In the genomic region with DNA sequence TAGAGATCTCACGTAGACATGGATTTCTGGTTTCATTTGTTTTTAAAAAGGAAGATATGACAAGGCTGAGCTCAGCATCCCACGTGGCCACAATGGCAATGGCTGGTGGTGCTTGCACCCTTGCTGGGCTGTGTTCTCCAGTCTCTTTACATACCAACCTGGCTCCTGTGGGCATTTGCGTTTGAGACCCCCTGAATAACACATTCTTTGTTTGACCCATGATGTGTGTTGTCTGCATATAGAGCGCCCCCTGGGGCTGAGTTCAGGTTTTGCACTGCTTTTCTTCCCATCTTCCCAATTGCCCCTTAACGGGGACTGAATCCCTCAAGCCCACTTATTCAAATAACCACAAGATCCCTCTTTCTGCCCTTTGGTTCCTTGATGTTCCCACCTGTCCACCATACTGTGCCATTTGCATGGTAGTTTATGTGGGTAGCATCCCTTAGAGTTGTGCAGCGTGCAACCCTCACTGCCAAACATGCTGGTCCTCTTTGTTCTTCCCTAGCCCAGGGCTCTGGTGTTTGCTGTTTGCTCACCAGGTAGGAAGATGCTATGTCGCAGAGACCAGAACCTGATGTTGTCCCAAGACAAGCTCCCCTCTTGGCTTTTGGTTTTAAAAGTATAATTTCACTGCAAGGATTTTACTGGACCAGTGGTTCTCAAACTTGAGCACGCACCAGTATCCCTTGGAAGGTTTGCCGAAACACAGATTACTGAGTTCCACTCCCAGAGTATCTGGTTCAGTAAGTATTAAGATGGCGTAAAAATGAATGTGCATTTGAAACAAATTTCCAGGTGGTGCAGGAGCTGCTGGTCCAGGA, we compare ENCODE assay signal across 8 cellular contexts. TPM values are rescaled to one million over a fixed set of nuclear protein-coding genes. Genes with fewer than 3 reads are reported as not detected.
DNase-seq lines count a peak whose midpoint lies in the region; ATAC-seq and TF ChIP-seq lines count a peak whose summit lies in the region.

No MANE protein-coding gene starts in this region.

- no peak overlapping the region for H3K4me2 ChIP-seq in hepatocyte

- TF ChIP-seq CTCF in NB4 (IDR thresholded peaks at IDR 0.05; ENCODE audit: low read depth, low read length) (peak; percentile 90), hepatocyte (IDR thresholded peaks at IDR 0.05; ENCODE audit: poor library complexity) (peak; percentile 38), suprapubic skin (IDR thresholded peaks at IDR 0.05) (no peak), uterus (IDR thresholded peaks at IDR 0.05) (no peak)

- H3K4me1 ChIP-seq in hepatocyte (ENCODE audit: insufficient read depth) (peaks cover 5% of the 10 kb centered on the region), suprapubic skin (no peaks in the 10 kb centered on the region), uterus (no peaks in the 10 kb centered on the region)

- ATAC-seq in GM21576 (IDR thresholded peaks at IDR 0.05; ENCODE audit: unreplicated experiment): no peak

- no peaks in the 10 kb centered on the region for H3K9me3 Mint-ChIP-seq in activated T-cell treated with anti-CD3 and anti-CD28 coated beads, Interleukin-2, amount 50 U/mL, for 24 hours

- H3K27me3 Mint-ChIP-seq in activated T-cell treated with anti-CD3 and anti-CD28 coated beads, Interleukin-2, amount 50 U/mL, for 24 hours: no peaks in the 10 kb centered on the region

- no peak overlapping the region for H3K4me3 ChIP-seq in NB4 (ENCODE audit: low read depth, low read length)
- H3K4me3 ChIP-seq in hepatocyte: no peak overlapping the region
- no peak overlapping the region for H3K4me3 ChIP-seq in suprapubic skin
- H3K4me3 ChIP-seq in uterus: no peak overlapping the region

- no peaks in the 10 kb centered on the region for H3K36me3 Mint-ChIP-seq in activated T-cell treated with anti-CD3 and anti-CD28 coated beads, Interleukin-2, amount 50 U/mL, for 24 hours (ENCODE audit: low read depth)

- H3K79me2 ChIP-seq in hepatocyte: no peaks in the 10 kb centered on the region

- H3K36me3 ChIP-seq in hepatocyte (replicated peaks; ENCODE audit: insufficient read depth, low read depth): peaks cover 4% of the 10 kb centered on the region
- no peaks in the 10 kb centered on the region for H3K36me3 ChIP-seq in suprapubic skin
- no peaks in the 10 kb centered on the region for H3K36me3 ChIP-seq in uterus

- intact Hi-C loops in uterus (cut with DNase I; ENCODE audit: low total_unique reads): no loop called here

- no peaks in the 10 kb centered on the region for H4K20me1 ChIP-seq in hepatocyte (ENCODE audit: insufficient read depth, poor library complexity, severe bottlenecking)

- peak; percentile 51 for DNase-seq in ELR (ENCODE audit: low read depth)
- peak; percentile 47 for DNase-seq in NB4 (ENCODE audit: low read depth)
- peak; percentile 55 for DNase-seq in activated T-cell treated with anti-CD3 and anti-CD28 coated beads, Interleukin-2, amount 50 U/mL, for 24 hours
- DNase-seq in hepatocyte (ENCODE audit: low spot score): no peak
- peak; percentile 21 for DNase-seq in stimulated activated CD8-positive, alpha-beta memory T cell treated with anti-CD3 and anti-CD28 coated beads, Interleukin-15, amount 100 ng/mL, for 24 hours (ENCODE audit: low read depth)
- no peak for DNase-seq in suprapubic skin (ENCODE audit: low spot score in 2 of 2)
- no peak for DNase-seq in uterus

- H3K9me3 ChIP-seq in hepatocyte (ENCODE audit: low read depth): no peaks in the 10 kb centered on the region
- H3K9me3 ChIP-seq in suprapubic skin: no peaks in the 10 kb centered on the region
- H3K9me3 ChIP-seq in uterus: peaks cover 0 to 3% of the 10 kb centered on the region in 2 donors

- no peak for TF ChIP-seq EP300 in suprapubic skin (IDR thresholded peaks at IDR 0.05)

- TF ChIP-seq POLR2A in NB4 (IDR thresholded peaks at IDR 0.05; ENCODE audit: extremely low read depth, insufficient read length): no peak
- no peak for TF ChIP-seq POLR2A in suprapubic skin (IDR thresholded peaks at IDR 0.05)
- no peak for TF ChIP-seq POLR2A in uterus (IDR thresholded peaks at IDR 0.05)

- H3K27me3 ChIP-seq in hepatocyte (no peaks in the 10 kb centered on the region), suprapubic skin (no peaks in the 10 kb centered on the region), uterus (no peaks in the 10 kb centered on the region)

- no peak overlapping the region for H3K4me3 Mint-ChIP-seq in activated T-cell treated with anti-CD3 and anti-CD28 coated beads, Interleukin-2, amount 50 U/mL, for 24 hours

- WGBS in hepatocyte (ENCODE audit: low lambda C conversion rate, missing lambda C conversion rate): 67% methylated on average over 10 of the region's 10 CpGs
- WGBS in suprapubic skin: 62% methylated on average over 10 of the region's 10 CpGs

- H3K27ac Mint-ChIP-seq in activated T-cell treated with anti-CD3 and anti-CD28 coated beads, Interleukin-2, amount 50 U/mL, for 24 hours: no peak overlapping the region

- H3K27ac ChIP-seq in hepatocyte (no peak overlapping the region), suprapubic skin (no peak overlapping the region), uterus (no peak overlapping the region)

- no peaks in the 10 kb centered on the region for H3K9me2 ChIP-seq in hepatocyte (replicated peaks; ENCODE audit: insufficient read depth)

- no peak overlapping the region for H2AFZ ChIP-seq in hepatocyte

- no peaks in the 10 kb centered on the region for H3K4me1 Mint-ChIP-seq in activated T-cell treated with anti-CD3 and anti-CD28 coated beads, Interleukin-2, amount 50 U/mL, for 24 hours (ENCODE audit: low read depth)

RNA-seq across cellular contexts. Expression of a gene that starts 38.5 kb away (rescaled TPM):
- 4.1 and 5.9 TPM in 2 replicates for total RNA-seq in hepatocyte
- polyA plus RNA-seq in hepatocyte: 23.0 and 26.3 TPM in 2 replicates
- 1 to 10 TPM; 1.8 to 9.1 (median 2.6) TPM for total RNA-seq in suprapubic skin
- 10 to 100 TPM in 2 of 4 donors, 1 to 10 TPM in 2; 3.5 to 48.1 (median 8.9) TPM for total RNA-seq in uterus

Comparison
In these comparisons a context has a peak if more than half of its experiments do, and no peak if none do; other contexts are left out.
1. DNase-seq: peak in ELR (single experiment), NB4 (single experiment), activated T-cell treated with anti-CD3 and anti-CD28 coated beads, Interleukin-2, amount 50 U/mL, for 24 hours (single experiment) and stimulated activated CD8-positive, alpha-beta memory T cell treated with anti-CD3 and anti-CD28 coated beads, Interleukin-15, amount 100 ng/mL, for 24 hours (single experiment); none in hepatocyte (single experiment), suprapubic skin (0 of 2) and uterus (0 of 2).
2. CTCF ChIP-seq: peak in NB4 (single experiment) and hepatocyte (single experiment); none in suprapubic skin (0 of 2) and uterus (0 of 4).